In genomic region chr15:59688888-59689625, GRCh38 we compare ENCODE assay signal across 8 cellular contexts.
DNase-seq lines count a peak whose midpoint lies in the region; ATAC-seq and TF ChIP-seq lines count a peak whose summit lies in the region.

Gene BNIP2 (minus strand): TSS chr15:59689320. CDS start chr15:59682457, 6,863 bp downstream.

- DNase-seq in AG08395 (ENCODE audit: low spot score) (peak; percentile 97), NCI-H446 (lab: John Stamatoyannopoulos, UW) (peak; percentile 88 to 95), iris pigment epithelial cell (ENCODE audit: low read depth) (peak; percentile 99)
- peak; percentile 98 for DNase-seq in activated CD4-positive, CD25-positive, alpha-beta regulatory T cell treated with anti-CD3 and anti-CD28 coated beads, Interleukin-2, amount 50 U/mL, for 16 hours (ENCODE audit: low read depth, low spot score)
- DNase-seq in central memory CD8-positive, alpha-beta T cell (ENCODE audit: low spot score in 2 of 2): peak; percentile 98 to 99
- peak; percentile 96 for DNase-seq in stimulated activated CD4-positive, alpha-beta T cell treated with anti-CD3 and anti-CD28 coated beads, Interleukin-12 subunit alpha, Interleukin-12 subunit beta, amount 100 ng/mL, for 4 hours

- H3K4me3 Mint-ChIP-seq in central memory CD8-positive, alpha-beta T cell: peak within 1 kb of the TSS; percentile 80

- peaks cover 27% of the 10 kb centered on the region for H3K36me3 Mint-ChIP-seq in central memory CD8-positive, alpha-beta T cell (ENCODE audit: insufficient read depth)

- peak within 1 kb of the TSS; percentile 99 for H3K27ac Mint-ChIP-seq in central memory CD8-positive, alpha-beta T cell (ENCODE audit: low read depth)

- H3K9me3 Mint-ChIP-seq in central memory CD8-positive, alpha-beta T cell: no peaks in the 10 kb centered on the region

- ATAC-seq in HG03196 (IDR thresholded peaks at IDR 0.05; ENCODE audit: unreplicated experiment): peak; percentile 84
- ATAC-seq in central memory CD8-positive, alpha-beta T cell (replicated peaks; ENCODE audit: extremely low read depth, poor library complexity, severe bottlenecking): peak; percentile 91

- H3K27me3 Mint-ChIP-seq in central memory CD8-positive, alpha-beta T cell: no peaks in the 10 kb centered on the region

- TF ChIP-seq POLR2A in GM18951 (IDR thresholded peaks at IDR 0.05; ENCODE audit: extremely low read depth, insufficient read depth, insufficient read length): peak; percentile 71

- in situ Hi-C loops in GM18951 (cut with MboI; ENCODE audit: low sequenced_read_pairs, unreplicated experiment): no loop called here

- peaks cover 31% of the 10 kb centered on the region for H3K4me1 Mint-ChIP-seq in central memory CD8-positive, alpha-beta T cell

Comparison
In these comparisons a context has a peak if more than half of its experiments do, and no peak if none do; other contexts are left out.
1. Peak in every context shown above with its lines: DNase-seq and ATAC-seq.